In genomic region chr7:129784783-129785456, GRCh38 we compare ENCODE assay signal across 11 cellular contexts.
DNase-seq lines count a peak whose midpoint lies in the region; ATAC-seq and TF ChIP-seq lines count a peak whose summit lies in the region.
"Had no signal": no experiment of that assay in that cellular context is flagged by ENCODE, and none has a peak within 500 bp of the region (broad histone marks: within the 10 kb centered on the region; RNA-seq: fewer than 3 reads in every experiment).

No MANE protein-coding gene starts in this region.

- dilution Hi-C loops in mammary epithelial cell (cut with HindIII; ENCODE audit: low sequenced_read_pairs) = no loop called here

- DNase-seq in mammary epithelial cell = no peak
- no peak for DNase-seq in MCF 10A (ENCODE audit: unreplicated experiment)
- no peak for DNase-seq in T-helper 17 cell
- DNase-seq in stomach = peak; percentile 35
- no peak for DNase-seq in activated naive CD4-positive, alpha-beta T cell treated with anti-CD3 and anti-CD28 coated beads, Interleukin-2, amount 10 ng/mL, durations not matched to agents 7 days and 5 days
- DNase-seq in OCI-M2 (lab: John Stamatoyannopoulos, UW; ENCODE audit: unreplicated experiment) = no peak
- DNase-seq: NCI-H187, ovary had no signal

- H3K27me3 Mint-ChIP-seq in MCF 10A (ENCODE audit: insufficient read depth, unreplicated experiment) = no peaks in the 10 kb centered on the region
- peaks cover 75% of the 10 kb centered on the region for H3K27me3 Mint-ChIP-seq in T-helper 17 cell
- peaks cover 98% of the 10 kb centered on the region for H3K27me3 Mint-ChIP-seq in activated naive CD4-positive, alpha-beta T cell treated with anti-CD3 and anti-CD28 coated beads, Interleukin-2, amount 10 ng/mL, durations not matched to agents 7 days and 5 days

- no peak for TF ChIP-seq POLR2A in stomach (IDR thresholded peaks at IDR 0.05)

- BruUV-seq in mammary epithelial cell (replicated peaks; lab: Mats Ljungman, UMichigan) (no TSS peak), MCF 10A (replicated peaks; lab: Mats Ljungman, UMichigan) (no TSS peak)

- intact Hi-C loops in mammary epithelial cell (cut with micrococcal nuclease) = no loop called here
- intact Hi-C loops in MCF 10A (cut with micrococcal nuclease) = no loop called here
- intact Hi-C loops in stomach (cut with DNase I; ENCODE audit: low total_unique reads) = no loop called here

- H3K9me3 ChIP-seq in mammary epithelial cell (replicated peaks; ENCODE audit: insufficient read depth, low read length) (no peaks in the 10 kb centered on the region), T-helper 17 cell (ENCODE audit: control insufficient read depth, low read length, poor library complexity, severe bottlenecking) (peaks cover 4% of the 10 kb centered on the region), iPS-15b (ENCODE audit: control insufficient read depth, insufficient read depth, low read length) (no peaks in the 10 kb centered on the region), stomach (no peaks in the 10 kb centered on the region)
- H3K9me3 ChIP-seq: HAP-1, ovary had no signal

- H3K4me2 ChIP-seq in mammary epithelial cell (ENCODE audit: insufficient read depth, low read depth, low read length) = peak overlapping the region; percentile 61

- in situ Hi-C loops in mammary epithelial cell (cut with MboI; ENCODE audit: low sequenced_read_pairs in 2 of 2) = no loop called here

- no peaks in the 10 kb centered on the region for H4K20me1 ChIP-seq in mammary epithelial cell (ENCODE audit: insufficient read depth, low read length)

- 17% methylated on average over 18 of the region's 28 CpGs for WGBS in mammary epithelial cell (ENCODE audit: low coverage, missing lambda C conversion rate)
- WGBS in stomach, 5 donors = 3 to 10% (median 6%) methylated on average over 14 to 28 of the region's 28 CpGs

- no peak for TF ChIP-seq EP300 in stomach (IDR thresholded peaks at IDR 0.05)

- H3K36me3 Mint-ChIP-seq in MCF 10A (ENCODE audit: insufficient read depth, unreplicated experiment) = peaks cover 4% of the 10 kb centered on the region
- H3K36me3 Mint-ChIP-seq in T-helper 17 cell (ENCODE audit: low read depth) = peaks cover 2% of the 10 kb centered on the region
- peaks cover 3% of the 10 kb centered on the region for H3K36me3 Mint-ChIP-seq in activated naive CD4-positive, alpha-beta T cell treated with anti-CD3 and anti-CD28 coated beads, Interleukin-2, amount 10 ng/mL, durations not matched to agents 7 days and 5 days

- H3K79me2 ChIP-seq in mammary epithelial cell (ENCODE audit: insufficient read depth, low read length) = no peaks in the 10 kb centered on the region

- CTCF ChIA-PET in mammary epithelial cell (lab: Charles Lee; ENCODE audit: low non-redundant PET) (no interaction called here), MCF 10A (lab: Yijun Ruan, JAX) (no interaction called here)
- CTCF ChIA-PET in activated naive CD4-positive, alpha-beta T cell treated with anti-CD3 and anti-CD28 coated beads, Interleukin-2, amount 10 ng/mL, durations not matched to agents 7 days and 5 days (lab: Charles Lee) = no interaction called here

- H3K27me3 ChIP-seq in mammary epithelial cell (ENCODE audit: insufficient read depth, low read length) (peaks cover 41% of the 10 kb centered on the region), iPS-15b (ENCODE audit: control insufficient read depth, insufficient read depth, low read length) (peaks cover 84% of the 10 kb centered on the region), stomach (peaks cover 46 to 100% (median 75%) of the 10 kb centered on the region in 3 donors)

- no peak overlapping the region for H3K4me3 Mint-ChIP-seq in MCF 10A (ENCODE audit: unreplicated experiment)
- H3K4me3 Mint-ChIP-seq in T-helper 17 cell = peak overlapping the region; percentile 69
- H3K4me3 Mint-ChIP-seq in activated naive CD4-positive, alpha-beta T cell treated with anti-CD3 and anti-CD28 coated beads, Interleukin-2, amount 10 ng/mL, durations not matched to agents 7 days and 5 days = no peak overlapping the region

- H3K27ac Mint-ChIP-seq in MCF 10A (ENCODE audit: low read depth, unreplicated experiment) (no peak overlapping the region), T-helper 17 cell (no peak overlapping the region)
- H3K27ac Mint-ChIP-seq in activated naive CD4-positive, alpha-beta T cell treated with anti-CD3 and anti-CD28 coated beads, Interleukin-2, amount 10 ng/mL, durations not matched to agents 7 days and 5 days = no peak overlapping the region

- TF ChIP-seq CTCF in mammary epithelial cell (conservative IDR thresholded peaks at IDR 0.05 in 1 of 2, IDR thresholded peaks at IDR 0.05 in 1 of 2; ENCODE audit: extremely low read depth in 1 of 2, insufficient read depth in 1 of 2, low read depth in 1 of 2, low read length in 2 of 2) (no peak), MCF 10A (IDR thresholded peaks at IDR 0.05; ENCODE audit: unreplicated experiment) (no peak), stomach (IDR thresholded peaks at IDR 0.05) (no peak)

- H3K4me1 Mint-ChIP-seq in MCF 10A (ENCODE audit: insufficient read depth, unreplicated experiment) (no peaks in the 10 kb centered on the region), T-helper 17 cell (peaks cover 36% of the 10 kb centered on the region)
- H3K4me1 Mint-ChIP-seq in activated naive CD4-positive, alpha-beta T cell treated with anti-CD3 and anti-CD28 coated beads, Interleukin-2, amount 10 ng/mL, durations not matched to agents 7 days and 5 days = peaks cover 39% of the 10 kb centered on the region

- peaks cover 5% of the 10 kb centered on the region for H3K4me1 ChIP-seq in mammary epithelial cell (ENCODE audit: insufficient read depth, low read length)
- H3K4me1 ChIP-seq in iPS-15b (ENCODE audit: control insufficient read depth, insufficient read depth, low read length) = peaks cover 12% of the 10 kb centered on the region
- H3K4me1 ChIP-seq in stomach = peaks cover 52 to 61% (median 58%) of the 10 kb centered on the region in 4 donors

- no peaks in the 10 kb centered on the region for H3K9me3 Mint-ChIP-seq in MCF 10A (ENCODE audit: unreplicated experiment)
- H3K9me3 Mint-ChIP-seq in activated naive CD4-positive, alpha-beta T cell treated with anti-CD3 and anti-CD28 coated beads, Interleukin-2, amount 10 ng/mL, durations not matched to agents 7 days and 5 days = no peaks in the 10 kb centered on the region

- H3K4me3 ChIP-seq in mammary epithelial cell (replicated peaks in 1 of 3; ENCODE audit: insufficient read depth in 1 of 3, low read depth in 2 of 3, low read length in 3 of 3) = no peak overlapping the region
- H3K4me3 ChIP-seq in iPS-15b (ENCODE audit: low read depth, low read length) = peak overlapping the region; percentile 39
- peak overlapping the region in 2 of 4 donors; percentile 7 to 27 for H3K4me3 ChIP-seq in stomach
- H3K4me3 ChIP-seq: HAP-1, ovary had no signal

- POLR2A ChIA-PET in MCF 10A (lab: Yijun Ruan, JAX) = interaction anchor here (1.2 kb wide), 1 partner anchor 41 kb away, joined by 5 read pairs; no protein-coding TSS in a partner anchor

- H3K36me3 ChIP-seq in mammary epithelial cell (ENCODE audit: insufficient read depth, low read length) = no peaks in the 10 kb centered on the region
- H3K36me3 ChIP-seq in iPS-15b (ENCODE audit: control insufficient read depth, insufficient read depth, low read length) = no peaks in the 10 kb centered on the region
- no peaks in the 10 kb centered on the region for H3K36me3 ChIP-seq in stomach
- H3K36me3 ChIP-seq: HAP-1, ovary had no signal

- H3K9ac ChIP-seq in mammary epithelial cell (ENCODE audit: insufficient read depth, low read length) (no peak overlapping the region), iPS-15b (ENCODE audit: low read depth, low read length) (no peak overlapping the region)

- no peak for ATAC-seq in T-helper 17 cell
- ATAC-seq in GM21526 (IDR thresholded peaks at IDR 0.05; ENCODE audit: low FRiP score, unreplicated experiment) = no peak

- no peak overlapping the region for H2AFZ ChIP-seq in mammary epithelial cell (ENCODE audit: low read depth, low read length)

- H3K27ac ChIP-seq in mammary epithelial cell (ENCODE audit: insufficient read depth, low read depth, low read length) (no peak overlapping the region), stomach (no peak overlapping the region)
- H3K27ac ChIP-seq: ovary had no signal
